24 cellular contexts compared by ENCODE assay signal in genomic region chrX:68203656-68204055, GRCh38.
DNase-seq lines count a peak whose midpoint lies in the region; ATAC-seq, FAIRE-seq and TF ChIP-seq lines count a peak whose summit lies in the region.
"Had no signal": no experiment of that assay in that cellular context is flagged by ENCODE, and none has a peak within 500 bp of the region (broad histone marks: within the 10 kb centered on the region; RNA-seq: fewer than 3 reads in every experiment).

No MANE protein-coding gene starts in this region.

- no peak overlapping the region for H2AFZ ChIP-seq in K562 (ENCODE audit: low read depth, low read length)
- H2AFZ ChIP-seq: parathyroid adenoma had no signal

- H3K27me3 ChIP-seq in K562 (ENCODE audit: control insufficient read depth in 2 of 2, insufficient read depth in 2 of 2, low read length in 2 of 2) (no peaks in the 10 kb centered on the region), testis (no peaks in the 10 kb centered on the region), sigmoid colon (no peaks in the 10 kb centered on the region)
- H3K27me3 ChIP-seq: right lobe of liver, thyroid gland had no signal

- no peaks in the 10 kb centered on the region for H4K20me1 ChIP-seq in K562 (replicated peaks; ENCODE audit: control insufficient read depth, insufficient read depth, low read length)

- TF ChIP-seq CTCF in K562 (IDR thresholded peaks at IDR 0.05 in 2 of 3, conservative IDR thresholded peaks at IDR 0.05 in 1 of 3; ENCODE audit: insufficient read depth in 2 of 3, low read depth in 1 of 3, low read length in 3 of 3) (no peak), testis (IDR thresholded peaks at IDR 0.05) (no peak), sigmoid colon (IDR thresholded peaks at IDR 0.05) (no peak)

- no TSS peak for BruUV-seq in K562 (replicated peaks; lab: Mats Ljungman, UMichigan)

- H3K27ac ChIP-seq in K562 (ENCODE audit: extremely low read depth, low read depth, low read length): no peak overlapping the region
- no peak overlapping the region for H3K27ac ChIP-seq in testis
- no peak overlapping the region for H3K27ac ChIP-seq in sigmoid colon
- H3K27ac ChIP-seq: parathyroid adenoma, right lobe of liver, thyroid gland had no signal

- H3K4me2 ChIP-seq in K562 (ENCODE audit: insufficient read depth, low read length): no peak overlapping the region

- H3K9ac ChIP-seq in K562 (ENCODE audit: insufficient read depth in 1 of 2, low read depth in 2 of 2, low read length in 2 of 2): no peak overlapping the region
- H3K9ac ChIP-seq: parathyroid adenoma had no signal

- intact Hi-C loops in K562 (cut with micrococcal nuclease): no loop called here
- intact Hi-C loops in testis (cut with DNase I; ENCODE audit: low total_unique reads): no loop called here
- intact Hi-C loops in sigmoid colon (cut with DNase I): no loop called here

- ATAC-seq in GM18858 (IDR thresholded peaks at IDR 0.05; ENCODE audit: unreplicated experiment) (peak; percentile 83), HG02870 (IDR thresholded peaks at IDR 0.05; ENCODE audit: unreplicated experiment) (peak; percentile 81), HG03520 (IDR thresholded peaks at IDR 0.05; ENCODE audit: unreplicated experiment) (peak; percentile 76), K562 (no peak), HG02852 (IDR thresholded peaks at IDR 0.05; ENCODE audit: unreplicated experiment) (no peak)
- ATAC-seq: CD8-positive, alpha-beta T cell; right lobe of liver had no signal

- TF ChIP-seq RAD21 in K562 (CRISPR knock-in tag; conservative IDR thresholded peaks at IDR 0.05 in 1 of 2, IDR thresholded peaks at IDR 0.05 in 1 of 2): no peak

- H3K9me1 ChIP-seq in K562 (ENCODE audit: control insufficient read depth, insufficient read depth, low read length): no peaks in the 10 kb centered on the region

- H3K4me3 ChIP-seq in K562 (no peak overlapping the region), testis (no peak overlapping the region), sigmoid colon (no peak overlapping the region)
- H3K4me3 ChIP-seq: lung, right lobe of liver, thyroid gland had no signal

- in situ Hi-C loops in K562 (cut with MboI): no loop called here

- DNase-seq in K562 (ENCODE audit: extremely low read depth in 1 of 4, low spot score in 3 of 4): no peak
- no peak for DNase-seq in middle frontal gyrus (ENCODE audit: extremely low spot score, low spot score)
- DNase-seq in testis: no peak
- no peak for DNase-seq in sigmoid colon
- DNase-seq: activated CD4-positive, alpha-beta T cell treated with anti-CD3 and anti-CD28 coated beads, Interleukin-2, amount 50 U/mL, for 48 hours; caudate nucleus; CD8-positive, alpha-beta T cell; DMS79; kidney; naive B cell; NCI-H2081; NCI-H446 treated with DMSO at 0.1 percent for 48 hours; right lobe of liver; SHP77 treated with DMSO at 0.1 percent for 48 hours; stimulated activated naive B cell treated with anti-CD40 and anti-IgM and Interleukin-4, amounts not matched to agents 10 μg/mL and 1 μg/mL and 100 μg/mL, for 72 hours; thyroid gland had no signal

- H3K36me3 ChIP-seq in K562 (ENCODE audit: control insufficient read depth, insufficient read depth, low read length) (no peaks in the 10 kb centered on the region), testis (ENCODE audit: low read depth, missing control alignments) (no peaks in the 10 kb centered on the region), sigmoid colon (no peaks in the 10 kb centered on the region)
- H3K36me3 ChIP-seq: right lobe of liver, thyroid gland had no signal

- WGBS in K562 (ENCODE audit: insufficient coverage, low coverage, missing lambda C conversion rate): 35% methylated on average over 2 of the region's 2 CpGs
- WGBS in testis, 2 donors: 91 to 97% methylated on average over 2 of the region's 2 CpGs
- 90 to 93% methylated on average over 2 of the region's 2 CpGs for WGBS in sigmoid colon, 2 donors

- CTCF ChIA-PET in K562 (lab: Yijun Ruan, JAX; ENCODE audit: low intra/inter-chr PET ratio): no interaction called here

- H3K4me1 ChIP-seq in K562 (replicated peaks in 1 of 2; ENCODE audit: control insufficient read depth in 2 of 2, insufficient read depth in 2 of 2, low read length in 2 of 2) (no peaks in the 10 kb centered on the region), testis (no peaks in the 10 kb centered on the region), sigmoid colon (no peaks in the 10 kb centered on the region)
- H3K4me1 ChIP-seq: right lobe of liver, thyroid gland had no signal

- H3K9me3 ChIP-seq in K562 (replicated peaks; ENCODE audit: control insufficient read depth, insufficient read depth, low read depth, low read length) (no peaks in the 10 kb centered on the region), testis (no peaks in the 10 kb centered on the region), sigmoid colon (no peaks in the 10 kb centered on the region)
- H3K9me3 ChIP-seq: right lobe of liver, thyroid gland had no signal

- no peak for TF ChIP-seq EP300 in K562 (IDR thresholded peaks at IDR 0.05; ENCODE audit: low read length)
- TF ChIP-seq EP300 in sigmoid colon (IDR thresholded peaks at IDR 0.05): no peak

- TF ChIP-seq POLR2A in K562 (conservative IDR thresholded peaks at IDR 0.05) (no peak), testis (IDR thresholded peaks at IDR 0.05) (no peak), sigmoid colon (IDR thresholded peaks at IDR 0.05) (no peak)

- POLR2A ChIA-PET in K562 (lab: Yijun Ruan, JAX): no interaction called here

- no peaks in the 10 kb centered on the region for H3K79me2 ChIP-seq in K562 (ENCODE audit: control insufficient read depth, insufficient read depth, low read length)
- H3K79me2 ChIP-seq: parathyroid adenoma had no signal

- FAIRE-seq in K562 (lab: Jason Lieb, UNC): no peak
- FAIRE-seq: frontal cortex, H54, kidney had no signal

TF ChIP-seq in K562, 482 proteins besides CTCF, POLR2A, EP300 and RAD21:
- TF ChIP-seq ZNF280B (CRISPR knock-in tag; IDR thresholded peaks at IDR 0.05) (no peak), FOXJ3 (CRISPR knock-in tag; IDR thresholded peaks at IDR 0.05) (no peak), SPI1 (IDR thresholded peaks at IDR 0.05; ENCODE audit: borderline replicate concordance, low read depth, low read length) (peak; percentile 47; the same call in 1 of the 2 replicates), RBM34 (IDR thresholded peaks at IDR 0.05; ENCODE audit: borderline replicate concordance, insufficient read depth, low read length) (no peak), VEZF1 (CRISPR knock-in tag; IDR thresholded peaks at IDR 0.05) (no peak), LARP7 (IDR thresholded peaks at IDR 0.05) (no peak), ZNF277 (CRISPR knock-in tag; IDR thresholded peaks at IDR 0.05; ENCODE audit: borderline replicate concordance) (no peak)

Comparison
In these comparisons a context has a peak if more than half of its experiments do, and no peak if none do; other contexts are left out.
1. ATAC-seq: peak in GM18858 (single experiment), HG02870 (single experiment) and HG03520 (single experiment); none in K562 (single experiment) and HG02852 (single experiment).